In genomic region chr3:119530418-119530817, GRCh38 we compare ENCODE assay signal across 26 cellular contexts. TPM values are rescaled to one million over a fixed set of nuclear protein-coding genes. Genes with fewer than 3 reads are reported as not detected.
A peak's percentile ranks its signal among the peaks of the same experiment; 100 is the strongest.
DNase-seq lines count a peak whose midpoint lies in the region; ATAC-seq, FAIRE-seq and TF ChIP-seq lines count a peak whose summit lies in the region.
"Had no signal": no experiment of that assay in that cellular context is flagged by ENCODE, and none has a peak within 500 bp of the region (broad histone marks: within the 10 kb centered on the region; RNA-seq: fewer than 3 reads in every experiment).

No MANE protein-coding gene starts in this region.

- 78% methylated on average over 3 of the region's 3 CpGs for WGBS in A549 (ENCODE audit: missing lambda C conversion rate)
- 20% methylated on average over 1 of the region's 3 CpGs; no CpG with 5 or more reads in 1 of the 2 experiments for WGBS in IMR-90 (ENCODE audit: extremely low coverage in 2 of 2, insufficient read length in 1 of 2), 2 experiments

- H3K36me3 ChIP-seq in IMR-90 (ENCODE audit: control insufficient read depth, insufficient read depth, low read length) (peaks cover under 1% of the 10 kb centered on the region), neural progenitor cell (no peaks in the 10 kb centered on the region)
- H3K36me3 ChIP-seq: SJCRH30 had no signal

- TF ChIP-seq RAD21 in A549 (conservative IDR thresholded peaks at IDR 0.05 in 1 of 2, IDR thresholded peaks at IDR 0.05 in 1 of 2): no peak
- no peak for TF ChIP-seq RAD21 in IMR-90 (IDR thresholded peaks at IDR 0.05; ENCODE audit: low read length)

- intact Hi-C loops in IMR-90 (cut with micrococcal nuclease): no loop called here

- H3K4me2 ChIP-seq in A549 (no peak overlapping the region), IMR-90 (ENCODE audit: low read depth, low read length) (peak overlapping the region; percentile 57), neural progenitor cell (no peak overlapping the region)

- in situ Hi-C loops in IMR-90 (cut with MboI; ENCODE audit: low sequenced_read_pairs): no loop called here

- H3K27me3 ChIP-seq in IMR-90 (ENCODE audit: control insufficient read depth, insufficient read depth, low read length): no peaks in the 10 kb centered on the region
- H3K27me3 ChIP-seq in neural progenitor cell: no peaks in the 10 kb centered on the region
- H3K27me3 ChIP-seq: SJCRH30 had no signal

- H3K9me1 ChIP-seq in IMR-90 (ENCODE audit: insufficient read depth, low read length): no peaks in the 10 kb centered on the region

- H3K9ac ChIP-seq in IMR-90 (ENCODE audit: low read depth, low read length): no peak overlapping the region
- H3K9ac ChIP-seq in neural progenitor cell: no peak overlapping the region

- H3K79me2 ChIP-seq in neural progenitor cell (ENCODE audit: low read depth): no peaks in the 10 kb centered on the region

- TF ChIP-seq POLR2A in A549 (IDR thresholded peaks at IDR 0.05; ENCODE audit: low read length) (no peak), IMR-90 (IDR thresholded peaks at IDR 0.05; ENCODE audit: low read depth, low read length) (no peak)

- H3K27ac Mint-ChIP-seq in chondrocyte (ENCODE audit: unreplicated experiment): peak overlapping the region; percentile 45
- no peak overlapping the region for H3K27ac Mint-ChIP-seq in neural progenitor cell

- TF ChIP-seq CTCF in A549 (IDR thresholded peaks at IDR 0.05) (no peak), IMR-90 (conservative IDR thresholded peaks at IDR 0.05; ENCODE audit: low read depth, low read length) (no peak), chondrocyte (IDR thresholded peaks at IDR 0.05) (no peak), neural progenitor cell (IDR thresholded peaks at IDR 0.05) (no peak), coronary artery (IDR thresholded peaks at IDR 0.05) (no peak)

- H2AFZ ChIP-seq in IMR-90 (replicated peaks; ENCODE audit: low read length, poor library complexity): no peak overlapping the region
- no peak overlapping the region for H2AFZ ChIP-seq in neural progenitor cell (replicated peaks)

- no peak overlapping the region for H2AK5ac ChIP-seq in IMR-90 (ENCODE audit: low read depth, low read length)

- H3K4ac ChIP-seq in IMR-90 (ENCODE audit: low read depth, low read length): no peak overlapping the region

- H3K9me3 ChIP-seq in A549: no peaks in the 10 kb centered on the region
- H3K9me3 ChIP-seq in IMR-90 (ENCODE audit: control insufficient read depth, insufficient read depth, low read length): no peaks in the 10 kb centered on the region
- H3K9me3 ChIP-seq in neural progenitor cell (ENCODE audit: low read depth): no peaks in the 10 kb centered on the region
- H3K9me3 ChIP-seq: SJCRH30 had no signal

- no peak overlapping the region for H2BK120ac ChIP-seq in IMR-90 (ENCODE audit: low read depth, low read length)

- H3K4me1 ChIP-seq in A549 (no peaks in the 10 kb centered on the region), IMR-90 (ENCODE audit: control insufficient read depth, insufficient read depth, low read length) (peaks cover 4% of the 10 kb centered on the region), neural progenitor cell (no peaks in the 10 kb centered on the region)
- H3K4me1 ChIP-seq: SJCRH30 had no signal

- H3K36me3 Mint-ChIP-seq in chondrocyte (ENCODE audit: low read depth): peaks cover 2% of the 10 kb centered on the region
- peaks cover 10% of the 10 kb centered on the region for H3K36me3 Mint-ChIP-seq in neural progenitor cell

- H2BK20ac ChIP-seq in IMR-90 (ENCODE audit: low read depth, low read length): no peak overlapping the region

- dilution Hi-C loops in IMR-90 (cut with HindIII; ENCODE audit: low sequenced_read_pairs, unreplicated experiment): no loop called here

- no peak overlapping the region for H2BK15ac ChIP-seq in IMR-90 (ENCODE audit: low read depth, low read length)

- peak; percentile 28 for FAIRE-seq in A549 (lab: Jason Lieb, UNC)
- FAIRE-seq: G401.6, H1, K562, RCC 7860 had no signal

- POLR2A ChIA-PET in A549 (lab: Yijun Ruan, JAX): no interaction called here
- POLR2A ChIA-PET in IMR-90 (lab: Charles Lee; ENCODE audit: unreplicated experiment): no interaction called here

- CTCF ChIA-PET in A549 (lab: Yijun Ruan, JAX) (interaction anchor here (0.6 to 1.5 kb wide), 4 partner anchors 165 to 646 kb away, joined by 3 to 5 read pairs (median 3); no protein-coding TSS in a partner anchor), IMR-90 (lab: Yijun Ruan, JAX) (no interaction called here)

- no peak overlapping the region for H4K8ac ChIP-seq in IMR-90 (ENCODE audit: low read depth in 2 of 2, low read length in 2 of 2)

- TF ChIP-seq EP300 in A549 (IDR thresholded peaks at IDR 0.05): no peak

- H3K27me3 Mint-ChIP-seq in chondrocyte (ENCODE audit: low read depth): no peaks in the 10 kb centered on the region
- no peaks in the 10 kb centered on the region for H3K27me3 Mint-ChIP-seq in neural progenitor cell (ENCODE audit: insufficient read depth, low read depth)
- H3K27me3 Mint-ChIP-seq: CD8-positive, alpha-beta memory T cell had no signal

- no peak overlapping the region for H2BK5ac ChIP-seq in IMR-90 (ENCODE audit: low read depth, low read length, poor library complexity, severe bottlenecking)

- no peak overlapping the region for H4K91ac ChIP-seq in IMR-90 (ENCODE audit: insufficient read depth, low read depth, low read length)

- no peak overlapping the region for H3K14ac ChIP-seq in IMR-90 (replicated peaks; ENCODE audit: low read depth, low read length)

- H3K4me3 Mint-ChIP-seq in chondrocyte (ENCODE audit: unreplicated experiment) (no peak overlapping the region), neural progenitor cell (no peak overlapping the region)
- H3K4me3 Mint-ChIP-seq: CD8-positive, alpha-beta memory T cell had no signal

- BruUV-seq in IMR-90 (replicated peaks; lab: Mats Ljungman, UMichigan): no TSS peak

- H3F3A ChIP-seq in neural progenitor cell (ENCODE audit: low read depth): no peaks in the 10 kb centered on the region

- H3K27ac ChIP-seq in A549: no peak overlapping the region
- no peak overlapping the region for H3K27ac ChIP-seq in IMR-90 (ENCODE audit: insufficient read depth, low read length)
- H3K27ac ChIP-seq in neural progenitor cell: no peak overlapping the region
- H3K27ac ChIP-seq in coronary artery: no peak overlapping the region
- H3K27ac ChIP-seq: C4-2B, SJCRH30 had no signal

- no peaks in the 10 kb centered on the region for H3K9me3 Mint-ChIP-seq in chondrocyte (ENCODE audit: low read depth)
- no peaks in the 10 kb centered on the region for H3K9me3 Mint-ChIP-seq in neural progenitor cell
- H3K9me3 Mint-ChIP-seq: CD8-positive, alpha-beta memory T cell had no signal

- H3K4me3 ChIP-seq in A549 (no peak overlapping the region), IMR-90 (ENCODE audit: insufficient read depth, low read depth, low read length) (no peak overlapping the region), neural progenitor cell (no peak overlapping the region), coronary artery (no peak overlapping the region)
- H3K4me3 ChIP-seq: K562, SJCRH30 had no signal

- H3K4me1 Mint-ChIP-seq in chondrocyte (ENCODE audit: low read depth) (peaks cover 8% of the 10 kb centered on the region), neural progenitor cell (no peaks in the 10 kb centered on the region)
- H3K4me1 Mint-ChIP-seq: CD8-positive, alpha-beta memory T cell had no signal

- no peak overlapping the region for H2AK9ac ChIP-seq in IMR-90 (replicated peaks; ENCODE audit: low read depth, low read length, poor library complexity)

- H3K23ac ChIP-seq in IMR-90 (ENCODE audit: low read depth, low read length): 0 out of 2 replicates have a peak overlapping the region, but pooled peaks have one; percentile 8

- no peak overlapping the region for H3K56ac ChIP-seq in IMR-90 (ENCODE audit: extremely low read depth, insufficient read depth, low read length)

- H3K18ac ChIP-seq in IMR-90 (ENCODE audit: low read depth, low read length): no peak overlapping the region

- no peak overlapping the region for H4K5ac ChIP-seq in IMR-90 (ENCODE audit: low read depth, low read length)

- no peak for ATAC-seq in A549
- ATAC-seq in IMR-90 (ENCODE audit: low read depth): peak; percentile 28
- ATAC-seq: K562 had no signal

- DNase-seq in A549 (ENCODE audit: low read depth in 1 of 2, low spot score in 1 of 2) (no peak), IMR-90 (no peak), chondrocyte (ENCODE audit: low spot score) (no peak), myocyte (ENCODE audit: low read depth) (peak; percentile 20), NCI-H226 (no peak), neural progenitor cell (ENCODE audit: low spot score) (no peak), hypothalamus (lab: John Stamatoyannopoulos, UW) (no peak), coronary artery (ENCODE audit: low spot score) (no peak)
- DNase-seq: Calu3; CD8-positive, alpha-beta memory T cell; DMS153; MM.1S; NCI-H1048; NCI-H1417 treated with DMSO at 0.1 percent for 48 hours; NCI-H1930; NCI-H2227 treated with DMSO at 0.1 percent for 48 hours; NCI-H510A treated with DMSO at 0.1 percent for 48 hours; NCI-H748 treated with DMSO at 0.1 percent for 48 hours; NK-92 treated with Interleukin-12 subunit alpha and Interleukin-12 subunit beta, amount 100 ng/mL, for 24 hours; SJCRH30 had no signal

- no peaks in the 10 kb centered on the region for H3K79me1 ChIP-seq in IMR-90 (ENCODE audit: low read depth in 1 of 2, low read length in 2 of 2)

- no peaks in the 10 kb centered on the region for H4K20me1 ChIP-seq in IMR-90 (ENCODE audit: insufficient read depth, low read length)
- no peaks in the 10 kb centered on the region for H4K20me1 ChIP-seq in neural progenitor cell (ENCODE audit: low read depth)

RNA-seq across cellular contexts. Expression of gene CD80, which starts 29.0 kb away (rescaled TPM):
- polyA plus RNA-seq in A549 (2011; rRNA removed) (0.08 TPM in 1 of 2 replicates, not detected in the other), A549 (2017; fragmentation: RNase III; extraction: RNeasy Plus Mini Kit Qiagen cat#74134 plus additional on column Dnase treatment) (not detected in 3 replicates), IMR-90 (2012; rRNA removed) (not detected in 2 replicates)
- polyA plus RNA-seq in A549 (2012; cell fraction: cytosol; rRNA removed): not detected in 2 replicates
- not detected in 2 replicates for polyA plus RNA-seq in A549 (2012; cell fraction: nucleus; rRNA removed)
- polyA minus RNA-seq in A549 (2011; rRNA and poly(A)+ RNA removed): not detected in 2 replicates
- total RNA-seq in IMR-90 (2012; rRNA removed) (not detected in 2 replicates), chondrocyte (not detected in 3 replicates), myocyte (0.21 and 2.2 TPM in 2 replicates), neural progenitor cell (ENCODE audit: low replicate concordance) (0.30 TPM in 1 of 2 replicates, not detected in the other)
- polyA plus RNA-seq in IMR-90 (2012; cell fraction: cytosol; rRNA removed): not detected in 2 replicates
- polyA plus RNA-seq in IMR-90 (2012; cell fraction: nucleus; rRNA removed; ENCODE audit: low replicate concordance): not detected in 2 replicates
- 0.24 TPM for polyA plus RNA-seq in myocyte (2012)
- total RNA-seq: A172, Calu3, H1 had no signal

RNA-seq across cellular contexts. Expression of gene TIMMDC1, which starts 32.1 kb away (rescaled TPM):
- polyA plus RNA-seq in A549 (2011; rRNA removed) (127 and 135 TPM in 2 replicates), A549 (2017; fragmentation: RNase III; extraction: RNeasy Plus Mini Kit Qiagen cat#74134 plus additional on column Dnase treatment) (89.8 to 97.0 TPM (median 90.1 TPM) in 3 replicates), IMR-90 (2012; rRNA removed) (45.5 and 56.6 TPM in 2 replicates)
- 67.5 and 82.0 TPM in 2 replicates for polyA plus RNA-seq in A549 (2012; cell fraction: cytosol; rRNA removed)
- polyA plus RNA-seq in A549 (2012; cell fraction: nucleus; rRNA removed): 66.7 and 72.4 TPM in 2 replicates
- 46.1 and 56.5 TPM in 2 replicates for polyA minus RNA-seq in A549 (2011; rRNA and poly(A)+ RNA removed)
- total RNA-seq in IMR-90 (2012; rRNA removed) (44.2 and 52.5 TPM in 2 replicates), chondrocyte (88.8 to 112 TPM (median 94.8 TPM) in 3 replicates), myocyte (73.1 and 86.4 TPM in 2 replicates), neural progenitor cell (ENCODE audit: low replicate concordance) (66.0 and 91.7 TPM in 2 replicates)
- polyA plus RNA-seq in IMR-90 (2012; cell fraction: cytosol; rRNA removed): 29.7 and 35.4 TPM in 2 replicates
- 40.6 and 48.8 TPM in 2 replicates for polyA plus RNA-seq in IMR-90 (2012; cell fraction: nucleus; rRNA removed; ENCODE audit: low replicate concordance)
- polyA plus RNA-seq in myocyte (2012): 149 TPM

RNA-seq across cellular contexts. Expression of gene ADPRH, which starts 48.9 kb away (rescaled TPM):
- polyA plus RNA-seq in A549 (2011; rRNA removed) (3.7 and 4.1 TPM in 2 replicates), A549 (2017; fragmentation: RNase III; extraction: RNeasy Plus Mini Kit Qiagen cat#74134 plus additional on column Dnase treatment) (3.3 to 4.2 TPM (median 3.8 TPM) in 3 replicates), IMR-90 (2012; rRNA removed) (0.06 and 0.12 TPM in 2 replicates)
- 1.1 and 1.5 TPM in 2 replicates for polyA plus RNA-seq in A549 (2012; cell fraction: cytosol; rRNA removed)
- polyA plus RNA-seq in A549 (2012; cell fraction: nucleus; rRNA removed): 1.2 and 1.6 TPM in 2 replicates
- 3.0 and 3.5 TPM in 2 replicates for polyA minus RNA-seq in A549 (2011; rRNA and poly(A)+ RNA removed)
- total RNA-seq in IMR-90 (2012; rRNA removed) (under 0.01 TPM in 2 replicates), chondrocyte (1.4 to 5.3 TPM (median 3.9 TPM) in 3 replicates), myocyte (20.1 and 25.6 TPM in 2 replicates), neural progenitor cell (ENCODE audit: low replicate concordance) (0.77 and 1.4 TPM in 2 replicates)
- polyA plus RNA-seq in IMR-90 (2012; cell fraction: cytosol; rRNA removed): 0.07 and 0.12 TPM in 2 replicates
- 0.02 TPM in 2 replicates for polyA plus RNA-seq in IMR-90 (2012; cell fraction: nucleus; rRNA removed; ENCODE audit: low replicate concordance)
- 11.4 TPM for polyA plus RNA-seq in myocyte (2012)
